In the genomic region with DNA sequence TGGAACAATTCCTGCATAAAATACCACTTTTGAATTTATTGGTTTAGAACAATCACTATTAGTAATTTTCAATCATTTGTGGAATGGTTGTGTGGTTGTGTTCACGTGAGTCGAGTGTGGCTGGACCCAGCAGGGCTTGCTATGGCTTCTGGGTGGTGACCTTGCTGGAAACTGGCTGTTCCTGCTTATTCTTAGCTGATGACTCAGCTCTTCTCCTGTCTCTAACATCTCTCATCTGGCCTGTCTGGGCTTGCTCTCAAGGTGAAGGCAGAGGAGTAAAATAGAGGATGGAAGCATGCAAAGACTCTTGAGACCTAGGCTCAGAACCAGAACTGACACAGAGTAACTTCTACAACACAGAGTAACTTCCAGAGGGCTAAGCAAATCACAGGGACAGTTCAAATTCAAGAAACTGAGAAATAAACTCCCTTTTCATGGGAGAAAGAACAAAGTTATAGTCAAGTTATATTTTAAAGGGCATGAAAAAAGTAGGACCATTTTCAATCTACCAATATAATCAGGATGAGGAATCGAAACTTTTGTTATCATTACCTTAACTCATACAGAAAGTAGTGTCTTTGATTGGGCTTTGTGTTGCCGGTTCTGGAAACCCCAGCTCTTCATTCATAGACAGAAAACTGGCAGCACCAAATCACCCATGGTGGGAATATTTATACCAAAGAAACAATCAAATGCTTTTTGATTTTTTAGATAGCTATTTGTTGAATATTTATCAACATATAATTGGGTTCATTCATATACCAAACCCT, we compare ENCODE assay signal across 12 cellular contexts.
DNase-seq lines count a peak whose midpoint lies in the region; ATAC-seq and TF ChIP-seq lines count a peak whose summit lies in the region.
"Had no signal": no experiment of that assay in that cellular context is flagged by ENCODE, and none has a peak within 500 bp of the region (broad histone marks: within the 10 kb centered on the region; RNA-seq: fewer than 3 reads in every experiment).

No MANE protein-coding gene starts in this region.

- no peak overlapping the region for H3K4me3 Mint-ChIP-seq in Caco-2 (ENCODE audit: unreplicated experiment)
- no peak overlapping the region for H3K4me3 Mint-ChIP-seq in natural killer cell treated with Interleukin-12 subunit alpha and Interleukin-12 subunit beta and Interleukin-15 and Interleukin-18, amount 100 ng/mL, for 72 hours
- no peak overlapping the region for H3K4me3 Mint-ChIP-seq in activated CD4-positive, alpha-beta T cell treated with anti-CD3 and anti-CD28 coated beads, Interleukin-2, amount 10 ng/mL, durations not matched to agents 7 days and 5 days
- H3K4me3 Mint-ChIP-seq: activated CD8-positive, alpha-beta T cell treated with anti-CD3 and anti-CD28 coated beads, Interleukin-2, amount 10 ng/mL, durations not matched to agents 7 days and 5 days; naive thymus-derived CD4-positive, alpha-beta T cell had no signal

- H3K4me3 ChIP-seq in Caco-2 (ENCODE audit: low read depth, low read length), result no peak overlapping the region
- H3K4me3 ChIP-seq in RWPE2 (ENCODE audit: severe bottlenecking), result no peak overlapping the region
- H3K4me3 ChIP-seq: ascending aorta had no signal

- TF ChIP-seq CTCF in Caco-2 (IDR thresholded peaks at IDR 0.05; ENCODE audit: insufficient read depth in 1 of 2, low read depth in 1 of 2, low read length in 1 of 2, severe bottlenecking in 1 of 2, unreplicated experiment in 1 of 2), result no peak
- TF ChIP-seq CTCF in RWPE2 (IDR thresholded peaks at IDR 0.05; ENCODE audit: poor library complexity, severe bottlenecking), result no peak

- H3K36me3 ChIP-seq in Caco-2 (ENCODE audit: control insufficient read depth, insufficient read depth, low read length) (no peaks in the 10 kb centered on the region), RWPE2 (ENCODE audit: low read depth) (no peaks in the 10 kb centered on the region)
- H3K36me3 ChIP-seq: ascending aorta had no signal

- H3K9me3 ChIP-seq in Caco-2, result no peaks in the 10 kb centered on the region
- no peaks in the 10 kb centered on the region for H3K9me3 ChIP-seq in RWPE2 (ENCODE audit: severe bottlenecking)
- H3K9me3 ChIP-seq: ascending aorta had no signal

- H3K4me1 ChIP-seq in Caco-2, result no peaks in the 10 kb centered on the region
- H3K4me1 ChIP-seq in RWPE2 (ENCODE audit: insufficient read depth, poor library complexity, severe bottlenecking), result peaks cover 26% of the 10 kb centered on the region
- H3K4me1 ChIP-seq: ascending aorta had no signal

- peaks cover 10% of the 10 kb centered on the region for H3K27me3 Mint-ChIP-seq in Caco-2 (ENCODE audit: insufficient read depth, unreplicated experiment)
- H3K27me3 Mint-ChIP-seq in natural killer cell treated with Interleukin-12 subunit alpha and Interleukin-12 subunit beta and Interleukin-15 and Interleukin-18, amount 100 ng/mL, for 72 hours, result no peaks in the 10 kb centered on the region
- H3K27me3 Mint-ChIP-seq in activated CD4-positive, alpha-beta T cell treated with anti-CD3 and anti-CD28 coated beads, Interleukin-2, amount 10 ng/mL, durations not matched to agents 7 days and 5 days, result no peaks in the 10 kb centered on the region
- H3K27me3 Mint-ChIP-seq: naive thymus-derived CD4-positive, alpha-beta T cell had no signal

- H3K27ac Mint-ChIP-seq in Caco-2 (ENCODE audit: unreplicated experiment), result no peak overlapping the region
- no peak overlapping the region for H3K27ac Mint-ChIP-seq in natural killer cell treated with Interleukin-12 subunit alpha and Interleukin-12 subunit beta and Interleukin-15 and Interleukin-18, amount 100 ng/mL, for 72 hours
- no peak overlapping the region for H3K27ac Mint-ChIP-seq in activated CD4-positive, alpha-beta T cell treated with anti-CD3 and anti-CD28 coated beads, Interleukin-2, amount 10 ng/mL, durations not matched to agents 7 days and 5 days
- H3K27ac Mint-ChIP-seq: activated CD8-positive, alpha-beta T cell treated with anti-CD3 and anti-CD28 coated beads, Interleukin-2, amount 10 ng/mL, durations not matched to agents 7 days and 5 days; naive thymus-derived CD4-positive, alpha-beta T cell had no signal

- H3K4me1 Mint-ChIP-seq in Caco-2 (ENCODE audit: low read depth, unreplicated experiment), result peaks cover 6% of the 10 kb centered on the region
- no peaks in the 10 kb centered on the region for H3K4me1 Mint-ChIP-seq in natural killer cell treated with Interleukin-12 subunit alpha and Interleukin-12 subunit beta and Interleukin-15 and Interleukin-18, amount 100 ng/mL, for 72 hours (ENCODE audit: low read depth in 2 of 2)
- no peaks in the 10 kb centered on the region for H3K4me1 Mint-ChIP-seq in activated CD4-positive, alpha-beta T cell treated with anti-CD3 and anti-CD28 coated beads, Interleukin-2, amount 10 ng/mL, durations not matched to agents 7 days and 5 days
- H3K4me1 Mint-ChIP-seq: naive thymus-derived CD4-positive, alpha-beta T cell had no signal

- ATAC-seq in HG02610 (IDR thresholded peaks at IDR 0.05; ENCODE audit: unreplicated experiment) (peak; percentile 93), RWPE2 (ENCODE audit: low read depth) (peak; percentile 100)
- ATAC-seq in natural killer cell treated with Interleukin-12 subunit alpha and Interleukin-12 subunit beta and Interleukin-15 and Interleukin-18, amount 100 ng/mL, for 72 hours, result no peak
- ATAC-seq: activated CD8-positive, alpha-beta T cell treated with anti-CD3 and anti-CD28 coated beads, Interleukin-2, amount 10 ng/mL, durations not matched to agents 7 days and 5 days; naive thymus-derived CD4-positive, alpha-beta T cell had no signal

- POLR2A ChIA-PET in Caco-2 (lab: Charles Lee), result no interaction called here
- POLR2A ChIA-PET in activated CD4-positive, alpha-beta T cell treated with anti-CD3 and anti-CD28 coated beads, Interleukin-2, amount 10 ng/mL, durations not matched to agents 7 days and 5 days (lab: Charles Lee), result no interaction called here

- BruUV-seq in Caco-2 (replicated peaks; lab: Mats Ljungman, UMichigan), result no TSS peak

- H3K36me3 Mint-ChIP-seq in Caco-2 (ENCODE audit: insufficient read depth, unreplicated experiment), result no peaks in the 10 kb centered on the region
- peaks cover 18% of the 10 kb centered on the region for H3K36me3 Mint-ChIP-seq in natural killer cell treated with Interleukin-12 subunit alpha and Interleukin-12 subunit beta and Interleukin-15 and Interleukin-18, amount 100 ng/mL, for 72 hours
- no peaks in the 10 kb centered on the region for H3K36me3 Mint-ChIP-seq in activated CD4-positive, alpha-beta T cell treated with anti-CD3 and anti-CD28 coated beads, Interleukin-2, amount 10 ng/mL, durations not matched to agents 7 days and 5 days (ENCODE audit: low read depth)
- H3K36me3 Mint-ChIP-seq: naive thymus-derived CD4-positive, alpha-beta T cell had no signal

- CTCF ChIA-PET in Caco-2 (lab: Charles Lee), result no interaction called here
- CTCF ChIA-PET in activated CD4-positive, alpha-beta T cell treated with anti-CD3 and anti-CD28 coated beads, Interleukin-2, amount 10 ng/mL, durations not matched to agents 7 days and 5 days (lab: Charles Lee), result no interaction called here

- H3K9me3 Mint-ChIP-seq in Caco-2 (ENCODE audit: unreplicated experiment), result no peaks in the 10 kb centered on the region
- peaks cover 14% of the 10 kb centered on the region for H3K9me3 Mint-ChIP-seq in natural killer cell treated with Interleukin-12 subunit alpha and Interleukin-12 subunit beta and Interleukin-15 and Interleukin-18, amount 100 ng/mL, for 72 hours
- H3K9me3 Mint-ChIP-seq in activated CD4-positive, alpha-beta T cell treated with anti-CD3 and anti-CD28 coated beads, Interleukin-2, amount 10 ng/mL, durations not matched to agents 7 days and 5 days, result no peaks in the 10 kb centered on the region

- DNase-seq in Caco-2 (peak; percentile 5 to 35), RWPE2 (ENCODE audit: low spot score) (peak; percentile 85), islet precursor cell (peak; percentile 86), COR-L47 (lab: John Stamatoyannopoulos, UW) (no peak), midbrain (lab: John Stamatoyannopoulos, UW) (no peak)
- DNase-seq in natural killer cell treated with Interleukin-12 subunit alpha and Interleukin-12 subunit beta and Interleukin-15 and Interleukin-18, amount 100 ng/mL, for 72 hours (ENCODE audit: low spot score), result no peak
- no peak for DNase-seq in activated CD4-positive, alpha-beta T cell treated with anti-CD3 and anti-CD28 coated beads, Interleukin-2, amount 10 ng/mL, durations not matched to agents 7 days and 5 days
- DNase-seq: activated CD8-positive, alpha-beta T cell treated with anti-CD3 and anti-CD28 coated beads, Interleukin-2, amount 10 ng/mL, durations not matched to agents 7 days and 5 days; C1 segment of cervical spinal cord; naive thymus-derived CD4-positive, alpha-beta T cell had no signal

- H3K27ac ChIP-seq in RWPE2 (ENCODE audit: poor library complexity, severe bottlenecking), result peak overlapping the region; percentile 52
- H3K27ac ChIP-seq: ascending aorta had no signal

- no peaks in the 10 kb centered on the region for H3K27me3 ChIP-seq in Caco-2 (replicated peaks; ENCODE audit: control insufficient read depth, insufficient read depth, low read length)
- H3K27me3 ChIP-seq in RWPE2 (ENCODE audit: insufficient read depth, poor library complexity, severe bottlenecking), result no peaks in the 10 kb centered on the region
- H3K27me3 ChIP-seq: ascending aorta had no signal

- intact Hi-C loops in Caco-2 (cut with micrococcal nuclease; ENCODE audit: unreplicated experiment), result no loop called here

Comparison
In these comparisons a context has a peak if more than half of its experiments do, and no peak if none do; other contexts are left out.
1. DNase-seq: peak in Caco-2 (2 of 2), RWPE2 (single experiment) and islet precursor cell (single experiment); none in natural killer cell treated with Interleukin-12 subunit alpha and Interleukin-12 subunit beta and Interleukin-15 and Interleukin-18, amount 100 ng/mL, for 72 hours (single experiment), activated CD4-positive, alpha-beta T cell treated with anti-CD3 and anti-CD28 coated beads, Interleukin-2, amount 10 ng/mL, durations not matched to agents 7 days and 5 days (single experiment), COR-L47 (single experiment) and midbrain (single experiment).
2. ATAC-seq: peak in HG02610 (single experiment) and RWPE2 (single experiment); none in natural killer cell treated with Interleukin-12 subunit alpha and Interleukin-12 subunit beta and Interleukin-15 and Interleukin-18, amount 100 ng/mL, for 72 hours (0 of 2).